Comparison of ENCODE assay signal across 2 cellular contexts in genomic region chr3:139320551-139321309, GRCh38.
TF ChIP-seq lines count a peak whose summit lies in the region.

No MANE protein-coding gene starts in this region.

TF ChIP-seq in H1, 55 proteins besides CTCF, POLR2A, EP300 and RAD21:
- TF ChIP-seq JUND (IDR thresholded peaks at IDR 0.05; ENCODE audit: low read length), result no peak
- no peak for TF ChIP-seq SP1 (IDR thresholded peaks at IDR 0.05; ENCODE audit: low read depth, low read length)
- TF ChIP-seq SIRT6 (IDR thresholded peaks at IDR 0.05; ENCODE audit: low read length), result no peak
- no peak for TF ChIP-seq ATF3 (IDR thresholded peaks at IDR 0.05; ENCODE audit: insufficient read depth, low read depth, low read length)
- no peak for TF ChIP-seq YY1 (IDR thresholded peaks at IDR 0.05; ENCODE audit: low read depth, low read length)
- TF ChIP-seq EGR1 (IDR thresholded peaks at IDR 0.05; ENCODE audit: borderline replicate concordance, low read depth, low read length), result no peak
- no peak for TF ChIP-seq KDM5A (IDR thresholded peaks at IDR 0.05; ENCODE audit: low read length)
- TF ChIP-seq HDAC6 (IDR thresholded peaks at IDR 0.05; ENCODE audit: low read depth, low read length), result no peak
- TF ChIP-seq CHD7 (IDR thresholded peaks at IDR 0.05; ENCODE audit: insufficient replicate concordance, low read length), result no peak
- TF ChIP-seq CBX8 (IDR thresholded peaks at IDR 0.05; ENCODE audit: borderline replicate concordance, low read depth, low read length), result no peak
- no peak for TF ChIP-seq EZH2 (IDR thresholded peaks at IDR 0.05; ENCODE audit: low read depth, low read length, severe bottlenecking)
- TF ChIP-seq SP2 (IDR thresholded peaks at IDR 0.05; ENCODE audit: low read length), result no peak
- TF ChIP-seq USF2 (IDR thresholded peaks at IDR 0.05; ENCODE audit: low read length), result no peak
- no peak for TF ChIP-seq MAX (IDR thresholded peaks at IDR 0.05)
- no peak for TF ChIP-seq BCL11A (IDR thresholded peaks at IDR 0.05; ENCODE audit: low read depth in 2 of 2, low read length in 2 of 2)
- TF ChIP-seq GTF2F1 (IDR thresholded peaks at IDR 0.05; ENCODE audit: borderline replicate concordance, low read depth, low read length), result no peak

TF ChIP-seq in SK-N-SH treated with all-trans-retinoic acid at 6 μM for 48 hours, 23 proteins besides CTCF, POLR2A, EP300 and RAD21:
- no peak for TF ChIP-seq BACH2 (CRISPR knock-in tag; IDR thresholded peaks at IDR 0.05; ENCODE audit: borderline replicate concordance)
- no peak for TF ChIP-seq PATZ1 (CRISPR knock-in tag; IDR thresholded peaks at IDR 0.05; ENCODE audit: borderline replicate concordance)
- no peak for TF ChIP-seq TCF4 (CRISPR knock-in tag; IDR thresholded peaks at IDR 0.05; ENCODE audit: borderline replicate concordance)
- no peak for TF ChIP-seq TSHZ2 (CRISPR knock-in tag; IDR thresholded peaks at IDR 0.05)
- no peak for TF ChIP-seq CREB5 (CRISPR knock-in tag; IDR thresholded peaks at IDR 0.05; ENCODE audit: low read depth)
- no peak for TF ChIP-seq POU6F1 (CRISPR knock-in tag; IDR thresholded peaks at IDR 0.05; ENCODE audit: borderline replicate concordance, low read depth)
- no peak for TF ChIP-seq ZC3H10 (CRISPR knock-in tag; IDR thresholded peaks at IDR 0.05)
- no peak for TF ChIP-seq ZNF70 (CRISPR knock-in tag; IDR thresholded peaks at IDR 0.05)
- TF ChIP-seq ESRRG (CRISPR knock-in tag; IDR thresholded peaks at IDR 0.05), result no peak
- no peak for TF ChIP-seq ISL1 (CRISPR knock-in tag; IDR thresholded peaks at IDR 0.05)
- TF ChIP-seq RARB (CRISPR knock-in tag; IDR thresholded peaks at IDR 0.05), result no peak
- no peak for TF ChIP-seq CSDC2 (CRISPR knock-in tag; IDR thresholded peaks at IDR 0.05)
- TF ChIP-seq ZFP30 (CRISPR knock-in tag; IDR thresholded peaks at IDR 0.05), result no peak
- TF ChIP-seq ARNTL (CRISPR knock-in tag; IDR thresholded peaks at IDR 0.05; ENCODE audit: borderline replicate concordance, low read depth), result no peak
